ENCODE assay signal across 34 cellular contexts in genomic region chr4:154308207-154308606, GRCh38.
"Had no signal": no experiment of that assay in that cellular context is flagged by ENCODE, and none has a peak within 500 bp of the region (broad histone marks: within the 10 kb centered on the region; RNA-seq: fewer than 3 reads in every experiment).

No MANE protein-coding gene starts in this region.

- DNase-seq: Karpas-422, Kasumi-1, MG63, MM.1S, MV-4-11, NCI-H1048, NCI-H1092, NCI-H1092 treated with DMSO at 0.1 percent for 48 hours, NCI-H1105, NCI-H1105 treated with DMSO at 0.1 percent for 48 hours, NCI-H1417, NCI-H1417 treated with DMSO at 0.1 percent for 48 hours, NCI-H1436, NCI-H1436 treated with DMSO at 0.1 percent for 48 hours, NCI-H146, NCI-H1694, NCI-H1694 treated with DMSO at 0.1 percent for 48 hours, NCI-H187, NCI-H187 treated with DMSO at 0.1 percent for 48 hours, NCI-H1930, NCI-H2029, NCI-H2029 treated with DMSO at 0.1 percent for 48 hours, NCI-H2081, NCI-H2081 treated with DMSO at 0.1 percent for 48 hours, NCI-H2107, NCI-H2171, NCI-H2171 treated with DMSO at 0.1 percent for 48 hours, NCI-H2227 treated with DMSO at 0.1 percent for 48 hours, NCI-H226, NCI-H345, NCI-H446, NCI-H446 treated with DMSO at 0.1 percent for 48 hours, NCI-H510A, NCI-H510A treated with DMSO at 0.1 percent for 48 hours had no signal

- H3K27me3 ChIP-seq: MG63 had no signal

- H3K9me3 ChIP-seq: MG63 had no signal

- H3K4me3 ChIP-seq: MG63 had no signal

- H3K36me3 ChIP-seq: MG63 had no signal
